ENCODE assay signal across 1 cellular context in the genomic region with DNA sequence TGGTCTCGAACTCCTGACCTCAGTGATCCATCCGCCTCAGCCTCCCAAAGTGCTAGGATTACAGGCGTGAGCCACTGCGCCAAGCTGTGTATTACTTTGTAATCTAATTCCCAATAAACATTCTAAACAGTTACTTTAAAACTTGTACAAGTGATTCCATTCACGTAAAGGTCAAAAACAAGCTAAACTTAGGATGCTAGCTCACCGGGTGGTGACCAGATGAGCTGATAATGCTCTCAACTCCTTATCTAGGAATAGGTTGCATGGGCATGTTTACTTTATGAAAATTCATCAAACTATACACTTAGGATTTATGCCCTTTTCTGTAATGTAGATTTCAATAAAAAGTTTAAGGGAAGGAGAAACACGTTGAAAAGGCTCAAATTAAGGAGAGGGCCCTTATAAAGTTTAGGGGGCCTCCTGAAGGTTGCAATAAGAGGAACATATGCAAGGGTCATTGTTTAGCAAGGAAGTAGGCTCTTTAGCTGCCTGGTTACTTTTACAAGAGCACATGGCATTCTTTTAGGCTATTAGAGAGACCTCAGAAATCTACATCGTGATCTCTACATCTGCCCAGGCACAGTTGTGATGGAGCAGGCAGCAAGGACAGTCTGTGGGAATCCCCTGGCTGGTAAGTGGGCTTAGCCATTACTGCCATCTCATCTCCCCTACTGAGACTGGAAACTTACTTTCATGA.
TF ChIP-seq lines count a peak whose summit lies in the region.

No MANE protein-coding gene starts in this region.

TF ChIP-seq in GM12878, 131 proteins besides CTCF, POLR2A, EP300 and RAD21:
- no peak for TF ChIP-seq TCF3 (IDR thresholded peaks at IDR 0.05; ENCODE audit: borderline replicate concordance, insufficient read depth, low read depth, low read length)
- TF ChIP-seq CHD4 (IDR thresholded peaks at IDR 0.05), result no peak
- TF ChIP-seq BHLHE40 (IDR thresholded peaks at IDR 0.05; ENCODE audit: borderline replicate concordance in 1 of 2, low read depth in 2 of 2, low read length in 1 of 2), result no peak
- TF ChIP-seq RAD51 (IDR thresholded peaks at IDR 0.05), result no peak
- TF ChIP-seq, protein P1, sequence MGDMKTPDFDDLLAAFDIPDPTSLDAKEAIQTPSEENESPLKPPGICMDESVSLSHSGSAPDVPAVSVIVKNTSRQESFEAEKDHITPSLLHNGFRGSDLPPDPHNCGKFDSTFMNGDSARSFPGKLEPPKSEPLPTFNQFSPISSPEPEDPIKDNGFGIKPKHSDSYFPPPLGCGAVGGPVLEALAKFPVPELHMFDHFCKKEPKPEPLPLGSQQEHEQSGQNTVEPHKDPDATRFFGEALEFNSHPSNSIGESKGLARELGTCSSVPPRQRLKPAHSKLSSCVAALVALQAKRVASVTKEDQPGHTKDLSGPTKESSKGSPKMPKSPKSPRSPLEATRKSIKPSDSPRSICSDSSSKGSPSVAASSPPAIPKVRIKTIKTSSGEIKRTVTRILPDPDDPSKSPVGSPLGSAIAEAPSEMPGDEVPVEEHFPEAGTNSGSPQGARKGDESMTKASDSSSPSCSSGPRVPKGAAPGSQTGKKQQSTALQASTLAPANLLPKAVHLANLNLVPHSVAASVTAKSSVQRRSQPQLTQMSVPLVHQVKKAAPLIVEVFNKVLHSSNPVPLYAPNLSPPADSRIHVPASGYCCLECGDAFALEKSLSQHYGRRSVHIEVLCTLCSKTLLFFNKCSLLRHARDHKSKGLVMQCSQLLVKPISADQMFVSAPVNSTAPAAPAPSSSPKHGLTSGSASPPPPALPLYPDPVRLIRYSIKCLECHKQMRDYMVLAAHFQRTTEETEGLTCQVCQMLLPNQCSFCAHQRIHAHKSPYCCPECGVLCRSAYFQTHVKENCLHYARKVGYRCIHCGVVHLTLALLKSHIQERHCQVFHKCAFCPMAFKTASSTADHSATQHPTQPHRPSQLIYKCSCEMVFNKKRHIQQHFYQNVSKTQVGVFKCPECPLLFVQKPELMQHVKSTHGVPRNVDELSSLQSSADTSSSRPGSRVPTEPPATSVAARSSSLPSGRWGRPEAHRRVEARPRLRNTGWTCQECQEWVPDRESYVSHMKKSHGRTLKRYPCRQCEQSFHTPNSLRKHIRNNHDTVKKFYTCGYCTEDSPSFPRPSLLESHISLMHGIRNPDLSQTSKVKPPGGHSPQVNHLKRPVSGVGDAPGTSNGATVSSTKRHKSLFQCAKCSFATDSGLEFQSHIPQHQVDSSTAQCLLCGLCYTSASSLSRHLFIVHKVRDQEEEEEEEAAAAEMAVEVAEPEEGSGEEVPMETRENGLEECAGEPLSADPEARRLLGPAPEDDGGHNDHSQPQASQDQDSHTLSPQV (IDR thresholded peaks at IDR 0.05), result no peak
- TF ChIP-seq CUX1 (IDR thresholded peaks at IDR 0.05; ENCODE audit: insufficient replicate concordance, low read depth, low read length), result no peak
- TF ChIP-seq CREB1 (IDR thresholded peaks at IDR 0.05; ENCODE audit: low read depth), result no peak
- TF ChIP-seq MTA2 (IDR thresholded peaks at IDR 0.05; ENCODE audit: low read depth), result no peak
- no peak for TF ChIP-seq CBX3 (IDR thresholded peaks at IDR 0.05; ENCODE audit: borderline replicate concordance, low read depth)
